Comparison of ENCODE assay signal across 1 cellular context in genomic region chr20:31663838-31664695, GRCh38.
A peak's percentile ranks its signal among the peaks of the same experiment; 100 is the strongest.
TF ChIP-seq lines count a peak whose summit lies in the region.

No MANE protein-coding gene starts in this region.

TF ChIP-seq in HepG2, 621 proteins besides CTCF, POLR2A, EP300 and RAD21 (continued from another document and continues in another):
- TF ChIP-seq SNAPC4 (CRISPR knock-in tag; IDR thresholded peaks at IDR 0.05) (no peak), MAF1 (CRISPR knock-in tag; IDR thresholded peaks at IDR 0.05; ENCODE audit: borderline replicate concordance) (no peak), ZNF567 (CRISPR knock-in tag; IDR thresholded peaks at IDR 0.05; ENCODE audit: borderline replicate concordance) (no peak), CREM (IDR thresholded peaks at IDR 0.05) (peak; percentile 86), CREM (CRISPR knock-in tag; IDR thresholded peaks at IDR 0.05) (no peak; the same call in 1 of the 2 replicates), ZNF556 (CRISPR knock-in tag; IDR thresholded peaks at IDR 0.05; ENCODE audit: borderline replicate concordance) (peak; percentile 94), CBFB (CRISPR knock-in tag; IDR thresholded peaks at IDR 0.05) (0 out of 2 replicates have a peak, but pooled peaks have one; percentile 39), ATF7-NPFF (CRISPR knock-in tag; IDR thresholded peaks at IDR 0.05; ENCODE audit: low read depth) (peak; percentile 66), PITX1 (CRISPR knock-in tag; IDR thresholded peaks at IDR 0.05) (peak; percentile 80), GATAD2A (CRISPR knock-in tag; IDR thresholded peaks at IDR 0.05) (peak; percentile 92), MED1 (CRISPR knock-in tag; IDR thresholded peaks at IDR 0.05) (peak; percentile 85), U2AF1 (optimal IDR thresholded peaks at IDR 0.05; ENCODE audit: low read depth, low read length) (peak; percentile 86), ZFP62 (CRISPR knock-in tag; IDR thresholded peaks at IDR 0.05) (no peak), ZNF800 (CRISPR knock-in tag; IDR thresholded peaks at IDR 0.05) (peak; percentile 67; the same call in 1 of the 2 replicates), DRAP1 (CRISPR knock-in tag; IDR thresholded peaks at IDR 0.05) (peak; percentile 13; the same call in 1 of the 2 replicates), SP1 (IDR thresholded peaks at IDR 0.05) (no peak), SP1 (CRISPR knock-in tag; IDR thresholded peaks at IDR 0.05) (0 out of 2 replicates have a peak, but pooled peaks have one; percentile 3), AKAP8 (CRISPR knock-in tag; IDR thresholded peaks at IDR 0.05) (peak; percentile 88), ZNF101 (CRISPR knock-in tag; IDR thresholded peaks at IDR 0.05; ENCODE audit: borderline replicate concordance, low read depth) (peak; percentile 81; the same call in 1 of the 2 replicates), MYPOP (CRISPR knock-in tag; IDR thresholded peaks at IDR 0.05) (no peak), ZBTB40 (IDR thresholded peaks at IDR 0.05) (no peak), ZBTB40 (CRISPR knock-in tag; IDR thresholded peaks at IDR 0.05) (peak; percentile 66), NCOA2 (CRISPR knock-in tag; IDR thresholded peaks at IDR 0.05) (peak; percentile 80), ZNF451 (CRISPR knock-in tag; IDR thresholded peaks at IDR 0.05) (peak; percentile 36; the same call in 1 of the 2 replicates), ZSCAN29 (CRISPR knock-in tag; conservative IDR thresholded peaks at IDR 0.05) (peak; percentile 89), SMAD1 (CRISPR knock-in tag; IDR thresholded peaks at IDR 0.05; ENCODE audit: borderline replicate concordance, low read depth) (no peak; the same call in 1 of the 2 replicates), ATF5 (CRISPR knock-in tag; IDR thresholded peaks at IDR 0.05; ENCODE audit: low read depth) (peak; percentile 55), MXI1 (IDR thresholded peaks at IDR 0.05; ENCODE audit: borderline replicate concordance, low read depth, low read length) (peak; percentile 68; the same call in 1 of the 3 replicates), ZNF292 (CRISPR knock-in tag; IDR thresholded peaks at IDR 0.05; ENCODE audit: borderline replicate concordance, low read depth) (peak; percentile 88; the same call in 1 of the 2 replicates), MED8 (CRISPR knock-in tag; IDR thresholded peaks at IDR 0.05; ENCODE audit: insufficient replicate concordance) (no peak), ATAD3A (CRISPR knock-in tag; IDR thresholded peaks at IDR 0.05) (no peak), SALL2 (CRISPR knock-in tag; IDR thresholded peaks at IDR 0.05) (peak; percentile 59), TFDP1 (CRISPR knock-in tag; IDR thresholded peaks at IDR 0.05; ENCODE audit: borderline replicate concordance) (peak; percentile 33), ETS1 (CRISPR knock-in tag; IDR thresholded peaks at IDR 0.05) (no peak), FOXA1 (IDR thresholded peaks at IDR 0.05) (peak; percentile 56), FOXA1 (CRISPR knock-in tag; IDR thresholded peaks at IDR 0.05) (peak; percentile 92)
